ENCODE assay signal across 1 cellular context in the genomic region with DNA sequence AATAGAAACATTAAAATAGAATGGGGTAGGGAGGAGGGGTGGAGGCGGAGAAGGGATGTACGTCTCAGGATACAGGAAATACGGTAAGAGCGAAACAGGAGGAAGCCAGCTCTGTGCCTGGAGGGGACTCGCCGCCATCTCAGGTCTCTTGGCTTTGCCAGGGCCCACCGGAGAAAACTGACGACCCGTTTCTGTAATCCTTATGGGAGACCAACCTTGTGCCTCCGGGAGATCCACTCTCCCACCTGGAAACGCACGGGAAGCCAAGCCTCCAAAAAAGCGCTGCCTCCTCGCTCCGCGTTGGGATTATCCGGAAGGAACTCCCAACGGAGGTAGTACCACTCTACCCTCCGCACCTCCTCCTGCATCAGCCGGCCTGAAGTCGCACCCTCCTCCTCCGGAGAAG.
TF ChIP-seq lines count a peak whose summit lies in the region.

A gene with protein sequence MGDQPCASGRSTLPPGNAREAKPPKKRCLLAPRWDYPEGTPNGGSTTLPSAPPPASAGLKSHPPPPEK (plus strand): TSS at position 92 of the 406 bp plus-strand sequence. CDS start 111 bp downstream, at position 203.

TF ChIP-seq in A549, 52 proteins besides CTCF, POLR2A, EP300 and RAD21 (continued from another document):
- TF ChIP-seq, protein P1, sequence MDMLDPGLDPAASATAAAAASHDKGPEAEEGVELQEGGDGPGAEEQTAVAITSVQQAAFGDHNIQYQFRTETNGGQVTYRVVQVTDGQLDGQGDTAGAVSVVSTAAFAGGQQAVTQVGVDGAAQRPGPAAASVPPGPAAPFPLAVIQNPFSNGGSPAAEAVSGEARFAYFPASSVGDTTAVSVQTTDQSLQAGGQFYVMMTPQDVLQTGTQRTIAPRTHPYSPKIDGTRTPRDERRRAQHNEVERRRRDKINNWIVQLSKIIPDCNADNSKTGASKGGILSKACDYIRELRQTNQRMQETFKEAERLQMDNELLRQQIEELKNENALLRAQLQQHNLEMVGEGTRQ (IDR thresholded peaks at IDR 0.05) = no peak
- no peak for TF ChIP-seq HEYL (CRISPR knock-in tag; IDR thresholded peaks at IDR 0.05)
- TF ChIP-seq, protein P2, sequence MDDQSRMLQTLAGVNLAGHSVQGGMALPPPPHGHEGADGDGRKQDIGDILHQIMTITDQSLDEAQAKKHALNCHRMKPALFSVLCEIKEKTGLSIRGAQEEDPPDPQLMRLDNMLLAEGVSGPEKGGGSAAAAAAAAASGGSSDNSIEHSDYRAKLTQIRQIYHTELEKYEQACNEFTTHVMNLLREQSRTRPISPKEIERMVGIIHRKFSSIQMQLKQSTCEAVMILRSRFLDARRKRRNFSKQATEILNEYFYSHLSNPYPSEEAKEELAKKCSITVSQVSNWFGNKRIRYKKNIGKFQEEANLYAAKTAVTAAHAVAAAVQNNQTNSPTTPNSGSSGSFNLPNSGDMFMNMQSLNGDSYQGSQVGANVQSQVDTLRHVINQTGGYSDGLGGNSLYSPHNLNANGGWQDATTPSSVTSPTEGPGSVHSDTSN (IDR thresholded peaks at IDR 0.05) = no peak
- TF ChIP-seq, protein P3, sequence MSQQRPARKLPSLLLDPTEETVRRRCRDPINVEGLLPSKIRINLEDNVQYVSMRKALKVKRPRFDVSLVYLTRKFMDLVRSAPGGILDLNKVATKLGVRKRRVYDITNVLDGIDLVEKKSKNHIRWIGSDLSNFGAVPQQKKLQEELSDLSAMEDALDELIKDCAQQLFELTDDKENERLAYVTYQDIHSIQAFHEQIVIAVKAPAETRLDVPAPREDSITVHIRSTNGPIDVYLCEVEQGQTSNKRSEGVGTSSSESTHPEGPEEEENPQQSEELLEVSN (IDR thresholded peaks at IDR 0.05; ENCODE audit: borderline replicate concordance, low read depth) = no peak
- TF ChIP-seq JUN (IDR thresholded peaks at IDR 0.05) = 0 out of 5 replicates have a peak, but pooled peaks of 1 of the 2 experiments have one; percentile 30
- TF ChIP-seq EHMT2 (IDR thresholded peaks at IDR 0.05; ENCODE audit: low read depth) = no peak
- TF ChIP-seq MAFK (IDR thresholded peaks at IDR 0.05; ENCODE audit: partially characterized antibody) = no peak
- no peak for TF ChIP-seq FOSB (CRISPR knock-in tag; IDR thresholded peaks at IDR 0.05)
- TF ChIP-seq PHF8 (IDR thresholded peaks at IDR 0.05; ENCODE audit: borderline replicate concordance, low read depth) = peak; percentile 84
- TF ChIP-seq FOSL2 (IDR thresholded peaks at IDR 0.05) = no peak
- TF ChIP-seq FOSL2 (CRISPR knock-in tag; IDR thresholded peaks at IDR 0.05) = no peak
- no peak for TF ChIP-seq RCOR1 (IDR thresholded peaks at IDR 0.05; ENCODE audit: low read depth, low read length)
- TF ChIP-seq RARB (CRISPR knock-in tag; IDR thresholded peaks at IDR 0.05) = no peak
